In the genomic region with DNA sequence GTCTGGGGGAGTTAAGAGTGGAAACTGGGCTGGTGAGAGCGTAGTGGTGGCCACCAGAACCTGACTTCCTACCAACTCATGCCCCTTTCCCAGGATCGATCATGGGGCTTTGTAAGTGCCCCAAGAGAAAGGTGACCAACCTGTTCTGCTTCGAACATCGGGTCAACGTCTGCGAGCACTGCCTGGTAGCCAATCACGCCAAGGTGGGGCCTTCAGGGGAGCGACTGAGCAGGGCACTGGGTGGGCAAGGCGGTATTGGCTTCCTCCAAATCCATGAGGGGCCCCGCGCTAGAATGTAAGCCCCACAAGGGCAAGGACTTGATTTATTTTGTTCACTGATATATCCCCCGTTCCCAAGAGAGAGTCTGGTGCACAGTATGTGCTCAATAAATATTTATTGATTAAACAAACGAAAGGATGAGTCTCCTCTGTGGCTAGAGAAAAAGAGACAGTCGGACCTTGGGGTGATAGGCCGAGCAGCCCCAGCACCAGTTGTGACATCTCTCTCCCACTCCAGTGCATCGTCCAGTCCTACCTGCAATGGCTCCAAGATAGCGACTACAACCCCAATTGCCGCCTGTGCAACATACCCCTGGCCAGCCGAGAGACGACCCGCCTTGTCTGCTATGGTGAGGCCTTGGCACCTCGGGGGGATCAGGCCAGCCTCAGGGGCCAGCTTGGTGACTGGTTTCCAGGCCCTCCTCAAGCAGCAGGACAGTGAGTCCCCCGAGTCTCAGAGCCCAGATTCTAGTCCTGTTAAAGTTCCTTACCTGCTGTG, we compare ENCODE assay signal across 8 cellular contexts. TPM values are rescaled to one million over a fixed set of nuclear protein-coding genes. Genes with fewer than 3 reads are reported as not detected.
DNase-seq lines count a peak whose midpoint lies in the region; ATAC-seq and TF ChIP-seq lines count a peak whose summit lies in the region.

No MANE protein-coding gene starts in this region.

- peak overlapping the region; percentile 94 for H3K9ac ChIP-seq in GM23248

- peaks cover 55% of the 10 kb centered on the region for H3K4me1 Mint-ChIP-seq in stimulated activated naive CD8-positive, alpha-beta T cell treated with anti-CD3 and anti-CD28 coated beads, Interleukin-15, Interleukin-2, amounts not matched to agents 100 ng/mL and 50 ng/mL, for 24 hours (ENCODE audit: low read depth)

- H3K27ac Mint-ChIP-seq in stimulated activated naive CD8-positive, alpha-beta T cell treated with anti-CD3 and anti-CD28 coated beads, Interleukin-15, Interleukin-2, amounts not matched to agents 100 ng/mL and 50 ng/mL, for 24 hours: peak overlapping the region; percentile 95

- peaks cover 57% of the 10 kb centered on the region for H3K36me3 Mint-ChIP-seq in stimulated activated naive CD8-positive, alpha-beta T cell treated with anti-CD3 and anti-CD28 coated beads, Interleukin-15, Interleukin-2, amounts not matched to agents 100 ng/mL and 50 ng/mL, for 24 hours (ENCODE audit: low read depth)

- peak overlapping the region; percentile 93; the same call in 1 of the 2 replicates for H2AFZ ChIP-seq in GM23248

- H3K9me3 ChIP-seq in GM23248 (ENCODE audit: low read depth): no peaks in the 10 kb centered on the region
- no peaks in the 10 kb centered on the region for H3K9me3 ChIP-seq in WERI-Rb-1 (ENCODE audit: severe bottlenecking)
- no peaks in the 10 kb centered on the region for H3K9me3 ChIP-seq in iPS DF 6.9 (ENCODE audit: control insufficient read depth, insufficient read depth, low read length)

- peak overlapping the region; percentile 93 for H3K4me2 ChIP-seq in GM23248 (ENCODE audit: unreplicated experiment)

- ATAC-seq in HG02840 (IDR thresholded peaks at IDR 0.05; ENCODE audit: low FRiP score, unreplicated experiment) (no peak), HG02798 (IDR thresholded peaks at IDR 0.05; ENCODE audit: poor library complexity, unreplicated experiment) (no peak)

- in situ Hi-C loops in GM23248 (cut with MboI): no loop called here

- H3K9me2 ChIP-seq in GM23248 (ENCODE audit: insufficient read depth): no peaks in the 10 kb centered on the region

- TF ChIP-seq CTCF in WERI-Rb-1 (IDR thresholded peaks at IDR 0.05; ENCODE audit: low read depth, low read length): no peak

- no peaks in the 10 kb centered on the region for H4K20me1 ChIP-seq in GM23248 (ENCODE audit: insufficient read depth)

- H3K4me1 ChIP-seq in GM23248 (ENCODE audit: insufficient read depth): 0 out of 2 replicates have a peak, but pooled peaks cover 5% of the 10 kb centered on the region
- H3K4me1 ChIP-seq in iPS DF 6.9 (ENCODE audit: control insufficient read depth, insufficient read depth, low read length): no peaks in the 10 kb centered on the region

- peaks cover 54% of the 10 kb centered on the region for H3K79me2 ChIP-seq in GM23248 (ENCODE audit: insufficient read depth)

- H3K27ac ChIP-seq in GM23248: peak overlapping the region; percentile 89
- peak overlapping the region; percentile 97 for H3K27ac ChIP-seq in WERI-Rb-1
- no peak overlapping the region for H3K27ac ChIP-seq in iPS DF 6.9 (ENCODE audit: low read length)

- no peaks in the 10 kb centered on the region for H3K9me3 Mint-ChIP-seq in stimulated activated naive CD8-positive, alpha-beta T cell treated with anti-CD3 and anti-CD28 coated beads, Interleukin-15, Interleukin-2, amounts not matched to agents 100 ng/mL and 50 ng/mL, for 24 hours

- H3K4me3 ChIP-seq in GM23248 (peak overlapping the region; percentile 93), WERI-Rb-1 (ENCODE audit: low read depth, low read length) (peak overlapping the region; percentile 90), iPS DF 6.9 (ENCODE audit: low read length) (peak overlapping the region; percentile 94)

- peak overlapping the region; percentile 99 for H3K4me3 Mint-ChIP-seq in stimulated activated naive CD8-positive, alpha-beta T cell treated with anti-CD3 and anti-CD28 coated beads, Interleukin-15, Interleukin-2, amounts not matched to agents 100 ng/mL and 50 ng/mL, for 24 hours

- H3K27me3 Mint-ChIP-seq in stimulated activated naive CD8-positive, alpha-beta T cell treated with anti-CD3 and anti-CD28 coated beads, Interleukin-15, Interleukin-2, amounts not matched to agents 100 ng/mL and 50 ng/mL, for 24 hours: no peaks in the 10 kb centered on the region

- no peaks in the 10 kb centered on the region for H3F3A ChIP-seq in GM23248 (ENCODE audit: insufficient read depth)

- 30 to 32% methylated on average over 23 of the region's 23 CpGs for WGBS in GM23248 (ENCODE audit: low coverage in 1 of 2, low lambda C conversion rate in 2 of 2, missing lambda C conversion rate in 2 of 2), 2 experiments
- no CpG with 5 or more reads among the region's 23 CpGs for WGBS in iPS DF 6.9 (ENCODE audit: insufficient coverage, insufficient read length)

- H3K36me3 ChIP-seq in GM23248 (ENCODE audit: low read depth) (peaks cover 9% of the 10 kb centered on the region; the same call in 1 of the 2 replicates), WERI-Rb-1 (peaks cover 45% of the 10 kb centered on the region), iPS DF 6.9 (ENCODE audit: control insufficient read depth, insufficient read depth, low read length) (peaks cover 17% of the 10 kb centered on the region)

- DNase-seq in GM23248 (peak; percentile 50), WERI-Rb-1 (no peak), iPS DF 6.9 (ENCODE audit: low read depth, low spot score) (no peak), activated gamma-delta T cell treated with Interleukin-2 at 50 U/mL for 16 hours (no peak), DMS 273 (lab: John Stamatoyannopoulos, UW; ENCODE audit: unreplicated experiment) (no peak)

- H3K27me3 ChIP-seq in GM23248 (replicated peaks; ENCODE audit: insufficient read depth): no peaks in the 10 kb centered on the region
- H3K27me3 ChIP-seq in WERI-Rb-1 (ENCODE audit: insufficient read depth, low read depth, severe bottlenecking): no peaks in the 10 kb centered on the region
- H3K27me3 ChIP-seq in iPS DF 6.9 (ENCODE audit: control insufficient read depth, insufficient read depth, low read length): no peaks in the 10 kb centered on the region

RNA-seq across cellular contexts. Expression of gene ZFPL1, which starts 0.8 kb away (rescaled TPM):
- 55.2 and 66.8 TPM in 2 replicates for total RNA-seq in GM23248 (2014; rRNA removed; shearing (Covaris generic))
- 62.8 and 64.9 TPM in 2 replicates for polyA plus RNA-seq in GM23248 (2016; fragmentation: Nextera tagmentation; extraction: Ambion mirVana)

RNA-seq across cellular contexts. Expression of gene CDCA5, which starts 0.9 kb away (rescaled TPM):
- total RNA-seq in GM23248 (2014; rRNA removed; shearing (Covaris generic)): 16.8 and 17.5 TPM in 2 replicates
- polyA plus RNA-seq in GM23248 (2016; fragmentation: Nextera tagmentation; extraction: Ambion mirVana): 11.9 and 12.4 TPM in 2 replicates

RNA-seq across cellular contexts. Expression of gene VPS51, which starts 11.2 kb away (rescaled TPM):
- total RNA-seq in GM23248 (2014; rRNA removed; shearing (Covaris generic)): 285 and 339 TPM in 2 replicates
- 30.7 and 37.1 TPM in 2 replicates for polyA plus RNA-seq in GM23248 (2016; fragmentation: Nextera tagmentation; extraction: Ambion mirVana)

RNA-seq across cellular contexts. Expression of gene NAALADL1, which starts 26.4 kb away (rescaled TPM):
- total RNA-seq in GM23248 (2014; rRNA removed; shearing (Covaris generic)): 37.7 and 40.7 TPM in 2 replicates
- polyA plus RNA-seq in GM23248 (2016; fragmentation: Nextera tagmentation; extraction: Ambion mirVana): 26.6 and 27.9 TPM in 2 replicates

RNA-seq across cellular contexts. Expression of gene TM7SF2, which starts 26.9 kb away (rescaled TPM):
- 0.65 and 0.89 TPM in 2 replicates for total RNA-seq in GM23248 (2014; rRNA removed; shearing (Covaris generic))
- polyA plus RNA-seq in GM23248 (2016; fragmentation: Nextera tagmentation; extraction: Ambion mirVana): 2.5 and 2.6 TPM in 2 replicates
